ENCODE assay signal across 28 cellular contexts in genomic region chr16:754208-755097, GRCh38. TPM values are rescaled to one million over a fixed set of nuclear protein-coding genes. Genes with fewer than 3 reads are reported as not detected.
A peak's percentile ranks its signal among the peaks of the same experiment; 100 is the strongest.
DNase-seq lines count a peak whose midpoint lies in the region; ATAC-seq and TF ChIP-seq lines count a peak whose summit lies in the region.
"Had no signal": no experiment of that assay in that cellular context is flagged by ENCODE, and none has a peak within 500 bp of the region (broad histone marks: within the 10 kb centered on the region; RNA-seq: fewer than 3 reads in every experiment).

No MANE protein-coding gene starts in this region.

- DNase-seq in CD4-positive, alpha-beta T cell: no peak
- peak; percentile 84 for DNase-seq in MV-4-11 (lab: John Stamatoyannopoulos, UW)
- DNase-seq in UCSD-AML1 (lab: John Stamatoyannopoulos, UW; ENCODE audit: unreplicated experiment): peak; percentile 49
- no peak for DNase-seq in omental fat pad (ENCODE audit: low spot score)
- no peak for DNase-seq in NCI-H1092 treated with DMSO at 0.1 percent for 48 hours (lab: John Stamatoyannopoulos, UW)
- DNase-seq in stimulated activated naive CD4-positive, alpha-beta T cell treated with Interleukin-2 at 50 U/mL for 16 hours (lab: John Stamatoyannopoulos, UW): no peak
- DNase-seq: activated CD8-positive, alpha-beta memory T cell treated with anti-CD3 and anti-CD28 coated beads for 24 hours; activated naive CD4-positive, alpha-beta T cell treated with anti-CD3 and anti-CD28 coated beads, Interleukin-2, amount 50 U/mL, for 16 hours; activated T-cell treated with anti-CD3 and anti-CD28 coated beads, Interleukin-2, amount 50 U/mL, for 4 hours; COR-L47; DND-41; foreskin fibroblast; GM23248; hippocampal formation; islet precursor cell; KG1; mesenchymal stem cell; naive thymus-derived CD8-positive, alpha-beta T cell; NCI-H1105; NCI-H2081 treated with DMSO at 0.1 percent for 48 hours; NCI-H510A; pancreas; SHP77 treated with DMSO at 0.1 percent for 48 hours; stimulated activated naive CD8-positive, alpha-beta T cell treated with anti-CD3 and anti-CD28 coated beads, Interleukin-15, Interleukin-2, amounts not matched to agents 100 U/mL and 50 U/mL, for 24 hours; T-helper 9 cell; tibial artery had no signal

- H3K27ac Mint-ChIP-seq in CD4-positive, alpha-beta T cell: no peak overlapping the region

- ATAC-seq in CD4-positive, alpha-beta T cell (ENCODE audit: poor library complexity): peak; percentile 68
- ATAC-seq in omental fat pad (ENCODE audit: low FRiP score) (peak; percentile 48), HG02870 (IDR thresholded peaks at IDR 0.05; ENCODE audit: unreplicated experiment) (no peak)
- ATAC-seq: activated T-cell treated with anti-CD3 and anti-CD28 coated beads, Interleukin-2, amount 50 U/mL, for 4 hours; stimulated activated naive CD8-positive, alpha-beta T cell treated with anti-CD3 and anti-CD28 coated beads, Interleukin-15, Interleukin-2, amounts not matched to agents 100 U/mL and 50 U/mL, for 24 hours had no signal

- H3K4me1 Mint-ChIP-seq in CD4-positive, alpha-beta T cell (ENCODE audit: low read depth): no peaks in the 10 kb centered on the region

- no peak for TF ChIP-seq CTCF in CD4-positive, alpha-beta T cell (IDR thresholded peaks at IDR 0.05)
- TF ChIP-seq CTCF in omental fat pad (IDR thresholded peaks at IDR 0.05): no peak

- no peaks in the 10 kb centered on the region for H3K9me3 ChIP-seq in CD4-positive, alpha-beta T cell (ENCODE audit: control insufficient read depth, low read length)
- H3K9me3 ChIP-seq: pancreas, tibial artery had no signal

- peaks cover 5% of the 10 kb centered on the region for H3K27me3 Mint-ChIP-seq in CD4-positive, alpha-beta T cell

- POLR2A ChIA-PET in CD4-positive, alpha-beta T cell (lab: Charles Lee): interaction anchor here (0.6 kb wide), 1 partner anchor 152 kb away, joined by 4 read pairs; no protein-coding TSS in a partner anchor

- no peaks in the 10 kb centered on the region for H3K27me3 ChIP-seq in CD4-positive, alpha-beta T cell (ENCODE audit: control insufficient read depth, insufficient read depth, low read length)
- H3K27me3 ChIP-seq: pancreas had no signal

- H3K36me3 Mint-ChIP-seq in CD4-positive, alpha-beta T cell (ENCODE audit: low read depth): no peaks in the 10 kb centered on the region
- H3K36me3 Mint-ChIP-seq: naive thymus-derived CD8-positive, alpha-beta T cell had no signal

- H3K4me3 Mint-ChIP-seq in CD4-positive, alpha-beta T cell: no peak overlapping the region
- H3K4me3 Mint-ChIP-seq: activated T-cell treated with anti-CD3 and anti-CD28 coated beads, Interleukin-2, amount 50 U/mL, for 4 hours; naive thymus-derived CD8-positive, alpha-beta T cell had no signal

- CTCF ChIA-PET in CD4-positive, alpha-beta T cell (lab: Charles Lee): no interaction called here

- no peak overlapping the region for H3K27ac ChIP-seq in CD4-positive, alpha-beta T cell (ENCODE audit: low read depth, low read length)
- H3K27ac ChIP-seq: GM23248, pancreas, tibial artery had no signal

- intact Hi-C loops in CD4-positive, alpha-beta T cell (cut with DNase I, micrococcal nuclease): no loop called here

- H3K9me3 Mint-ChIP-seq in CD4-positive, alpha-beta T cell: no peaks in the 10 kb centered on the region
- H3K9me3 Mint-ChIP-seq: activated T-cell treated with anti-CD3 and anti-CD28 coated beads, Interleukin-2, amount 50 U/mL, for 4 hours had no signal

RNA-seq across cellular contexts. Expression of gene MSLN, which starts 6.1 kb away (rescaled TPM):
- total RNA-seq in CD4-positive, alpha-beta T cell: not detected
- 100 to 1,000 TPM in 2 of 4 donors, 10 to 100 TPM in 1, 1 to 10 TPM in 1; 1.1 to 355 (median 129) TPM for total RNA-seq in omental fat pad
- total RNA-seq: astrocyte; GM23248; naive thymus-derived CD8-positive, alpha-beta T cell had no signal

RNA-seq across cellular contexts. Expression of gene CIAO3, which starts 13.7 kb away (rescaled TPM):
- total RNA-seq in CD4-positive, alpha-beta T cell: 10 to 100 TPM; 33.3 to 38.2 TPM
- total RNA-seq in omental fat pad: 10 to 100 TPM; 17.6 to 26.8 (median 22.1) TPM

RNA-seq across cellular contexts. Expression of gene HAGHL, which starts 27.5 kb away (rescaled TPM):
- total RNA-seq in CD4-positive, alpha-beta T cell: 1 to 10 TPM; 7.1 to 9.2 TPM
- total RNA-seq in omental fat pad: 1 to 10 TPM in 3 of 4 donors, under 1 TPM in 1; 0.79 to 7.3 (median 4.6) TPM

RNA-seq across cellular contexts. Expression of gene CCDC78, which starts 28.2 kb away (rescaled TPM):
- total RNA-seq in CD4-positive, alpha-beta T cell: 1 to 10 TPM; 1.2 to 2.7 TPM
- total RNA-seq in omental fat pad: 1 to 10 TPM in 2 of 4 donors, under 1 TPM in 2; 0.72 to 2.4 (median 1.5) TPM

RNA-seq across cellular contexts. Expression of gene ANTKMT, which starts 33.5 kb away (rescaled TPM):
- 1 to 10 TPM; 8.1 TPM for total RNA-seq in CD4-positive, alpha-beta T cell
- total RNA-seq in omental fat pad: 10 to 100 TPM; 21.9 to 45.4 (median 36.2) TPM

Comparison
In these comparisons a context has a peak if more than half of its experiments do, and no peak if none do; other contexts are left out.
1. DNase-seq: peak in MV-4-11 (single experiment) and UCSD-AML1 (single experiment); none in CD4-positive, alpha-beta T cell (0 of 10), omental fat pad (single experiment), NCI-H1092 treated with DMSO at 0.1 percent for 48 hours (single experiment) and stimulated activated naive CD4-positive, alpha-beta T cell treated with Interleukin-2 at 50 U/mL for 16 hours (single experiment).